Comparison of ENCODE assay signal across 19 cellular contexts in genomic region chr1:117268926-117269378, GRCh38. TPM values are rescaled to one million over a fixed set of nuclear protein-coding genes. Genes with fewer than 3 reads are reported as not detected.
A peak's percentile ranks its signal among the peaks of the same experiment; 100 is the strongest.
DNase-seq lines count a peak whose midpoint lies in the region; ATAC-seq and TF ChIP-seq lines count a peak whose summit lies in the region.
"Had no signal": no experiment of that assay in that cellular context is flagged by ENCODE, and none has a peak within 500 bp of the region (broad histone marks: within the 10 kb centered on the region; RNA-seq: fewer than 3 reads in every experiment).

No MANE protein-coding gene starts in this region.

- H3K36me3 Mint-ChIP-seq in CD14-positive monocyte (no peaks in the 10 kb centered on the region), natural killer cell (no peaks in the 10 kb centered on the region)
- H3K36me3 Mint-ChIP-seq: brain; naive thymus-derived CD4-positive, alpha-beta T cell; stimulated activated effector memory CD8-positive, alpha-beta T cell treated with anti-CD3 and anti-CD28 coated beads, Interleukin-12 subunit alpha, Interleukin-12 subunit beta, amount 100 ng/mL, for 72 hours had no signal

- peak; percentile 31 for TF ChIP-seq RAD21 in Ishikawa (IDR thresholded peaks at IDR 0.05; ENCODE audit: low read depth)

- H3K27ac ChIP-seq in 22Rv1 = peak overlapping the region; percentile 59
- H3K27ac ChIP-seq: gastrocnemius medialis, right lobe of liver had no signal

- H3K27ac Mint-ChIP-seq in CD14-positive monocyte (no peak overlapping the region), natural killer cell (no peak overlapping the region)
- H3K27ac Mint-ChIP-seq: activated naive CD4-positive, alpha-beta T cell treated with anti-CD3 and anti-CD28 coated beads for 36 hours; naive thymus-derived CD4-positive, alpha-beta T cell; stimulated activated effector memory CD8-positive, alpha-beta T cell treated with anti-CD3 and anti-CD28 coated beads, Interleukin-12 subunit alpha, Interleukin-12 subunit beta, amount 100 ng/mL, for 72 hours; T-helper 1 cell treated with Interleukin-12 subunit alpha and Interleukin-12 subunit beta and Interleukin-4 antibody, amounts not matched to agents 30 μg/mL and 1 μg/mL, for 36 hours had no signal

- ATAC-seq in GM21825 (IDR thresholded peaks at IDR 0.05; ENCODE audit: unreplicated experiment) (no peak), natural killer cell (no peak)
- ATAC-seq: naive thymus-derived CD4-positive, alpha-beta T cell; right lobe of liver; stimulated activated effector memory CD8-positive, alpha-beta T cell treated with anti-CD3 and anti-CD28 coated beads, Interleukin-12 subunit alpha, Interleukin-12 subunit beta, amount 100 ng/mL, for 72 hours had no signal

- peak; percentile 78 for TF ChIP-seq EP300 in Ishikawa (IDR thresholded peaks at IDR 0.05; ENCODE audit: borderline replicate concordance)

- TF ChIP-seq CTCF in 22Rv1 (IDR thresholded peaks at IDR 0.05) = no peak
- TF ChIP-seq CTCF in CD14-positive monocyte (IDR thresholded peaks at IDR 0.05) = no peak
- no peak for TF ChIP-seq CTCF in natural killer cell (IDR thresholded peaks at IDR 0.05)

- H3K4me3 Mint-ChIP-seq in CD14-positive monocyte (no peak overlapping the region), natural killer cell (no peak overlapping the region)
- H3K4me3 Mint-ChIP-seq: activated naive CD4-positive, alpha-beta T cell treated with anti-CD3 and anti-CD28 coated beads for 36 hours; brain; naive thymus-derived CD4-positive, alpha-beta T cell; stimulated activated effector memory CD8-positive, alpha-beta T cell treated with anti-CD3 and anti-CD28 coated beads, Interleukin-12 subunit alpha, Interleukin-12 subunit beta, amount 100 ng/mL, for 72 hours; T-helper 1 cell treated with Interleukin-12 subunit alpha and Interleukin-12 subunit beta and Interleukin-4 antibody, amounts not matched to agents 30 μg/mL and 1 μg/mL, for 36 hours had no signal

- intact Hi-C loops in CD14-positive monocyte (cut with micrococcal nuclease) = no loop called here
- intact Hi-C loops in natural killer cell (cut with micrococcal nuclease) = no loop called here

- H3K4me1 Mint-ChIP-seq in CD14-positive monocyte = no peaks in the 10 kb centered on the region
- H3K4me1 Mint-ChIP-seq in natural killer cell = no peaks in the 10 kb centered on the region
- H3K4me1 Mint-ChIP-seq: naive thymus-derived CD4-positive, alpha-beta T cell; stimulated activated effector memory CD8-positive, alpha-beta T cell treated with anti-CD3 and anti-CD28 coated beads, Interleukin-12 subunit alpha, Interleukin-12 subunit beta, amount 100 ng/mL, for 72 hours had no signal

- DNase-seq in foreskin melanocyte (peak; percentile 10), mucosa of gallbladder (ENCODE audit: low spot score) (peak; percentile 13), nucleus accumbens (lab: John Stamatoyannopoulos, UW) (no peak), CD14-positive monocyte (ENCODE audit: low spot score) (no peak), natural killer cell (no peak)
- DNase-seq: activated CD4-positive, CD25-positive, alpha-beta regulatory T cell treated with anti-CD3 and anti-CD28 coated beads, Interleukin-2, amount 50 U/mL, for 72 hours; activated naive CD4-positive, alpha-beta T cell treated with anti-CD3 and anti-CD28 coated beads for 36 hours; gastrocnemius medialis; KG1; naive thymus-derived CD4-positive, alpha-beta T cell; NCI-H146; NCI-H526 treated with DMSO at 0.1 percent for 48 hours; right lobe of liver had no signal

- H3K9me3 Mint-ChIP-seq in CD14-positive monocyte = peaks cover 0 to 4% (median 1%) of the 10 kb centered on the region in 7 donors
- no peaks in the 10 kb centered on the region for H3K9me3 Mint-ChIP-seq in natural killer cell
- H3K9me3 Mint-ChIP-seq: stimulated activated effector memory CD8-positive, alpha-beta T cell treated with anti-CD3 and anti-CD28 coated beads, Interleukin-12 subunit alpha, Interleukin-12 subunit beta, amount 100 ng/mL, for 72 hours; T-helper 1 cell treated with Interleukin-12 subunit alpha and Interleukin-12 subunit beta and Interleukin-4 antibody, amounts not matched to agents 30 μg/mL and 1 μg/mL, for 36 hours had no signal

- H3K27me3 Mint-ChIP-seq in CD14-positive monocyte (ENCODE audit: low read depth in 3 of 3) (no peaks in the 10 kb centered on the region), natural killer cell (ENCODE audit: low read depth in 2 of 2) (peaks cover 8 to 28% of the 10 kb centered on the region in 2 donors)
- H3K27me3 Mint-ChIP-seq: brain had no signal

TF ChIP-seq in Ishikawa, 13 proteins besides CTCF, POLR2A, EP300 and RAD21:
- TF ChIP-seq TAF1 (IDR thresholded peaks at IDR 0.05; ENCODE audit: low read depth) = no peak
- TF ChIP-seq USF1 (IDR thresholded peaks at IDR 0.05) = no peak
- TF ChIP-seq YY1 (IDR thresholded peaks at IDR 0.05; ENCODE audit: low read depth) = no peak
- TF ChIP-seq, protein P1, sequence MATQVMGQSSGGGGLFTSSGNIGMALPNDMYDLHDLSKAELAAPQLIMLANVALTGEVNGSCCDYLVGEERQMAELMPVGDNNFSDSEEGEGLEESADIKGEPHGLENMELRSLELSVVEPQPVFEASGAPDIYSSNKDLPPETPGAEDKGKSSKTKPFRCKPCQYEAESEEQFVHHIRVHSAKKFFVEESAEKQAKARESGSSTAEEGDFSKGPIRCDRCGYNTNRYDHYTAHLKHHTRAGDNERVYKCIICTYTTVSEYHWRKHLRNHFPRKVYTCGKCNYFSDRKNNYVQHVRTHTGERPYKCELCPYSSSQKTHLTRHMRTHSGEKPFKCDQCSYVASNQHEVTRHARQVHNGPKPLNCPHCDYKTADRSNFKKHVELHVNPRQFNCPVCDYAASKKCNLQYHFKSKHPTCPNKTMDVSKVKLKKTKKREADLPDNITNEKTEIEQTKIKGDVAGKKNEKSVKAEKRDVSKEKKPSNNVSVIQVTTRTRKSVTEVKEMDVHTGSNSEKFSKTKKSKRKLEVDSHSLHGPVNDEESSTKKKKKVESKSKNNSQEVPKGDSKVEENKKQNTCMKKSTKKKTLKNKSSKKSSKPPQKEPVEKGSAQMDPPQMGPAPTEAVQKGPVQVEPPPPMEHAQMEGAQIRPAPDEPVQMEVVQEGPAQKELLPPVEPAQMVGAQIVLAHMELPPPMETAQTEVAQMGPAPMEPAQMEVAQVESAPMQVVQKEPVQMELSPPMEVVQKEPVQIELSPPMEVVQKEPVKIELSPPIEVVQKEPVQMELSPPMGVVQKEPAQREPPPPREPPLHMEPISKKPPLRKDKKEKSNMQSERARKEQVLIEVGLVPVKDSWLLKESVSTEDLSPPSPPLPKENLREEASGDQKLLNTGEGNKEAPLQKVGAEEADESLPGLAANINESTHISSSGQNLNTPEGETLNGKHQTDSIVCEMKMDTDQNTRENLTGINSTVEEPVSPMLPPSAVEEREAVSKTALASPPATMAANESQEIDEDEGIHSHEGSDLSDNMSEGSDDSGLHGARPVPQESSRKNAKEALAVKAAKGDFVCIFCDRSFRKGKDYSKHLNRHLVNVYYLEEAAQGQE (IDR thresholded peaks at IDR 0.05; ENCODE audit: low read depth) = no peak
- 0 out of 2 replicates have a peak, but pooled peaks have one; percentile 52 for TF ChIP-seq CEBPB (IDR thresholded peaks at IDR 0.05)
- no peak for TF ChIP-seq EGR1 (IDR thresholded peaks at IDR 0.05)
- TF ChIP-seq FOXM1 (IDR thresholded peaks at IDR 0.05; ENCODE audit: borderline replicate concordance, low read depth) = peak; percentile 59; the same call in 1 of the 2 replicates
- TF ChIP-seq CREB1 (IDR thresholded peaks at IDR 0.05; ENCODE audit: low read depth) = no peak
- 0 out of 2 replicates have a peak, but pooled peaks have one; percentile 59 for TF ChIP-seq ZBTB7A (IDR thresholded peaks at IDR 0.05; ENCODE audit: low read depth)
- peak; percentile 62 for TF ChIP-seq MAX (IDR thresholded peaks at IDR 0.05)
- peak; percentile 94 for TF ChIP-seq TEAD4 (IDR thresholded peaks at IDR 0.05)
- peak; percentile 83 for TF ChIP-seq TCF12 (IDR thresholded peaks at IDR 0.05; ENCODE audit: low read depth)
- peak; percentile 42; the same call in 1 of the 2 replicates for TF ChIP-seq NFIC (IDR thresholded peaks at IDR 0.05)

RNA-seq across cellular contexts. Expression of gene VTCN1, which starts 58.2 kb away (rescaled TPM):
- total RNA-seq in mucosa of gallbladder (2.7 TPM), natural killer cell (not detected)
- not detected for polyA plus RNA-seq in CD14-positive monocyte
- total RNA-seq: activated naive CD4-positive, alpha-beta T cell treated with anti-CD3 and anti-CD28 coated beads for 36 hours; gastrocnemius medialis; naive thymus-derived CD4-positive, alpha-beta T cell had no signal
- polyA plus RNA-seq: naive thymus-derived CD4-positive, alpha-beta T cell had no signal

Comparison
In these comparisons a context has a peak if more than half of its experiments do, and no peak if none do; other contexts are left out.
1. DNase-seq: peak in foreskin melanocyte (single experiment) and mucosa of gallbladder (single experiment); none in nucleus accumbens (0 of 56), CD14-positive monocyte (single experiment) and natural killer cell (single experiment).